17 cellular contexts compared by ENCODE assay signal in the genomic region with DNA sequence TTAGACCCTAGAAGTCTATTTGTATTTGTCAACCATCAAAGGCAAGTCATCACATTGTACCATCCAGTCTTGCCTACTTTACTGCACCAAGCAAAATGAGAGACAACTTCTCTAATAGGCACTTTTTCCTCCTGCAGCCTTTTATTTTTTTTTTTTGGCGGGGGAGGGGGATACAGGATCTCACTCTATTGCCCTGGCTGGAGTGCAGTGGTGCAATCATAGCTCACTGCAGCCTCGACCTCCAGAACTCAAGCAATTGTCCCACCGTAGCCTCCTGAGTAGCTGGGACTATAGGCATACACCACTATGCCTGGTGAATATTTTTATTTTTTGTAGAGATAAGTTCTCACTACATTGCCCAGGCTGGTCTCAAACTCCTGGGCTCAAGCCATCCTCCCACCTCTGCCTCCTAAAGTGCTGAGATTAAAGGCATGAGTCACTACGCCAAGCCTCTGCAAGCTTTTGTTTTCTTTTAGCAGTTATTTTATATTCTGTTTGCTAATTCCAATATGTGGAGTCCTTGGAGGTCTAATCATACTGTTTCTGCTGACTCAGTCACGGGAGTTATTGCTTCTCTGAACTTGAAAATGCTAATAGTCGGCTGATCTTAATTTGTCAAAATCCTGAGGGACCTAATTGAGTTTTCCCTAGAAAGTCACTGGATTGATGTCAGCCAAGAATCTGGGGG. TPM values are rescaled to one million over a fixed set of nuclear protein-coding genes. Genes with fewer than 3 reads are reported as not detected.
A peak's percentile ranks its signal among the peaks of the same experiment; 100 is the strongest.
DNase-seq lines count a peak whose midpoint lies in the region; ATAC-seq and TF ChIP-seq lines count a peak whose summit lies in the region.
"Had no signal": no experiment of that assay in that cellular context is flagged by ENCODE, and none has a peak within 500 bp of the region (broad histone marks: within the 10 kb centered on the region; RNA-seq: fewer than 3 reads in every experiment).

No MANE protein-coding gene starts in this region.

- H3K9ac ChIP-seq in smooth muscle cell (ENCODE audit: low read depth), result no peak overlapping the region

- no peak overlapping the region for H3K4me2 ChIP-seq in smooth muscle cell

- no peaks in the 10 kb centered on the region for H3K27me3 ChIP-seq in smooth muscle cell (ENCODE audit: low read depth)
- H3K27me3 ChIP-seq: tibial artery had no signal

- H3K79me2 ChIP-seq in smooth muscle cell (ENCODE audit: low read depth), result no peaks in the 10 kb centered on the region

- TF ChIP-seq CTCF in cardiac fibroblast (IDR thresholded peaks at IDR 0.05; ENCODE audit: low read depth, low read length) (no peak), GM20000 (IDR thresholded peaks at IDR 0.05; ENCODE audit: extremely low read depth, missing control alignments) (no peak), smooth muscle cell (IDR thresholded peaks at IDR 0.05; ENCODE audit: borderline replicate concordance, insufficient read depth, poor library complexity, severe bottlenecking) (no peak)

- H3F3A ChIP-seq in smooth muscle cell (ENCODE audit: low read depth), result no peaks in the 10 kb centered on the region

- no peak overlapping the region for H3K4me3 ChIP-seq in cardiac fibroblast (replicated peaks in 1 of 2; ENCODE audit: low read depth in 2 of 2, low read length in 2 of 2)
- H3K4me3 ChIP-seq in smooth muscle cell, result no peak overlapping the region
- H3K4me3 ChIP-seq: left ventricle myocardium inferior, tibial artery had no signal

- ATAC-seq in GM19351 (IDR thresholded peaks at IDR 0.05; ENCODE audit: unreplicated experiment), result no peak

- H3K36me3 ChIP-seq in smooth muscle cell (ENCODE audit: low read depth), result no peaks in the 10 kb centered on the region
- H3K36me3 ChIP-seq: left ventricle myocardium inferior, tibial artery had no signal

- no peaks in the 10 kb centered on the region for H3K9me3 ChIP-seq in smooth muscle cell (replicated peaks; ENCODE audit: low read depth)

- no peaks in the 10 kb centered on the region for H4K20me1 ChIP-seq in smooth muscle cell (ENCODE audit: low read depth)

- H3K27ac ChIP-seq in smooth muscle cell (ENCODE audit: low read depth), result no peak overlapping the region
- H3K27ac ChIP-seq: left ventricle myocardium inferior, tibial artery had no signal

- DNase-seq in EL, result peak; percentile 63
- peak; percentile 89 for DNase-seq in NCI-H226
- DNase-seq in cardiac fibroblast (ENCODE audit: low read depth in 2 of 2), result peak; percentile 66 to 68
- peak; percentile 8 for DNase-seq in myocyte (ENCODE audit: low read depth)
- DNase-seq in C1 segment of cervical spinal cord (lab: John Stamatoyannopoulos, UW), result no peak
- DNase-seq in GM20000 (ENCODE audit: low spot score), result no peak
- DNase-seq in smooth muscle cell (lab: John Stamatoyannopoulos, UW; ENCODE audit: unreplicated experiment), result no peak
- DNase-seq: activated naive CD4-positive, alpha-beta T cell; CD4-positive, CD25-positive, alpha-beta regulatory T cell; cerebellar nuclear complex; hypothalamus; left ventricle myocardium inferior; NCI-H446 treated with DMSO at 0.1 percent for 48 hours; tibial artery had no signal

- WGBS in smooth muscle cell (ENCODE audit: low lambda C conversion rate), result 69% methylated on average over 6 of the region's 6 CpGs

- H3K4me1 ChIP-seq in smooth muscle cell (ENCODE audit: low read depth), result no peaks in the 10 kb centered on the region
- H3K4me1 ChIP-seq: left ventricle myocardium inferior had no signal

- H2AFZ ChIP-seq in smooth muscle cell (ENCODE audit: low read depth), result no peak overlapping the region

RNA-seq across cellular contexts. Expression of a gene that starts 14.2 kb away (rescaled TPM):
- total RNA-seq in myocyte, result not detected in 2 replicates
- polyA plus RNA-seq in myocyte (2012), result not detected
- total RNA-seq in smooth muscle cell, result not detected in 2 replicates
- polyA plus RNA-seq in smooth muscle cell, result not detected in 2 replicates
- total RNA-seq: activated CD8-positive, alpha-beta memory T cell treated with anti-CD3 and anti-CD28 coated beads for 36 hours; CD4-positive, CD25-positive, alpha-beta regulatory T cell; endothelial cell of umbilical vein; left ventricle myocardium inferior had no signal
- polyA plus RNA-seq: CD4-positive, CD25-positive, alpha-beta regulatory T cell; endothelial cell of umbilical vein had no signal

RNA-seq across cellular contexts. Expression of a gene that starts 49.8 kb away (rescaled TPM):
- total RNA-seq in myocyte, result 11.4 and 13.6 TPM in 2 replicates
- polyA plus RNA-seq in myocyte (2012), result 14.7 TPM
- total RNA-seq in smooth muscle cell, result 15.5 and 28.5 TPM in 2 replicates
- polyA plus RNA-seq in smooth muscle cell, result 16.2 and 17.5 TPM in 2 replicates

Comparison
In these comparisons a context has a peak if more than half of its experiments do, and no peak if none do; other contexts are left out.
1. DNase-seq: peak in EL (single experiment), NCI-H226 (single experiment), cardiac fibroblast (2 of 2) and myocyte (single experiment); none in C1 segment of cervical spinal cord (0 of 14), GM20000 (single experiment) and smooth muscle cell (single experiment).